Comparison of ENCODE assay signal across 10 cellular contexts in genomic region chr12:65826513-65827171, GRCh38. TPM values are rescaled to one million over a fixed set of nuclear protein-coding genes. Genes with fewer than 3 reads are reported as not detected.
DNase-seq lines count a peak whose midpoint lies in the region; ATAC-seq and TF ChIP-seq lines count a peak whose summit lies in the region.
"Had no signal": no experiment of that assay in that cellular context is flagged by ENCODE, and none has a peak within 500 bp of the region (broad histone marks: within the 10 kb centered on the region; RNA-seq: fewer than 3 reads in every experiment).

No MANE protein-coding gene starts in this region.

- peak overlapping the region; percentile 55 for H3K4me3 ChIP-seq in GM23338
- peak overlapping the region; percentile 78 for H3K4me3 ChIP-seq in SJCRH30
- H3K4me3 ChIP-seq in fibroblast of villous mesenchyme (ENCODE audit: low read depth, low read length), result peak overlapping the region; percentile 92
- peak overlapping the region; percentile 86 for H3K4me3 ChIP-seq in skeletal muscle cell (ENCODE audit: low read depth, low read length)

- peaks cover 53% of the 10 kb centered on the region for H3K79me2 ChIP-seq in GM23338 (replicated peaks; ENCODE audit: insufficient read depth)

- H3K36me3 Mint-ChIP-seq in GM23338 (ENCODE audit: low read depth), result peaks cover 23% of the 10 kb centered on the region

- ATAC-seq in GM23338, result no peak
- ATAC-seq in HG03159 (IDR thresholded peaks at IDR 0.05; ENCODE audit: unreplicated experiment), result no peak
- ATAC-seq in GM21825 (IDR thresholded peaks at IDR 0.05; ENCODE audit: unreplicated experiment), result no peak
- no peak for ATAC-seq in HG03457 (IDR thresholded peaks at IDR 0.05; ENCODE audit: unreplicated experiment)

- H3K4me1 ChIP-seq in GM23338 (ENCODE audit: insufficient read depth) (peaks cover 25% of the 10 kb centered on the region), SJCRH30 (peaks cover 16% of the 10 kb centered on the region)

- DNase-seq in GM23338 (ENCODE audit: low spot score) (peak; percentile 26), SJCRH30 (peak; percentile 55 to 72), fibroblast of villous mesenchyme (ENCODE audit: low read depth) (peak; percentile 72), skeletal muscle cell (ENCODE audit: low read depth) (no peak), NCI-H1417 (lab: John Stamatoyannopoulos, UW) (no peak)

- no peaks in the 10 kb centered on the region for H3K9me3 ChIP-seq in SJCRH30 (replicated peaks)
- H3K9me3 ChIP-seq: upper lobe of left lung had no signal

- no peaks in the 10 kb centered on the region for H4K20me1 ChIP-seq in GM23338 (replicated peaks; ENCODE audit: insufficient read depth)

- no peaks in the 10 kb centered on the region for H3F3A ChIP-seq in GM23338 (replicated peaks; ENCODE audit: low read depth)

- H3K9me3 Mint-ChIP-seq in GM23338, result no peaks in the 10 kb centered on the region

- no peaks in the 10 kb centered on the region for H3K9me2 ChIP-seq in GM23338 (ENCODE audit: insufficient read depth)

- H3K27ac ChIP-seq in GM23338 (ENCODE audit: low read depth) (peak overlapping the region; percentile 67; the same call in 1 of the 2 replicates), SJCRH30 (peak overlapping the region; percentile 97)
- H3K27ac ChIP-seq: upper lobe of left lung had no signal

- H3K4me3 Mint-ChIP-seq in GM23338, result peak overlapping the region; percentile 86

- H2AFZ ChIP-seq in GM23338, result no peak overlapping the region; the same call in 1 of the 2 replicates

- H3K27ac Mint-ChIP-seq in GM23338, result peak overlapping the region; percentile 90

- no peaks in the 10 kb centered on the region; the same call in 1 of the 2 replicates for H3K36me3 ChIP-seq in GM23338 (ENCODE audit: insufficient read depth)
- peaks cover 35% of the 10 kb centered on the region for H3K36me3 ChIP-seq in SJCRH30
- H3K36me3 ChIP-seq: upper lobe of left lung had no signal

- H3K27me3 ChIP-seq in GM23338 (ENCODE audit: insufficient read depth) (no peaks in the 10 kb centered on the region), SJCRH30 (no peaks in the 10 kb centered on the region)

- peaks cover 9% of the 10 kb centered on the region for H3K27me3 Mint-ChIP-seq in GM23338 (ENCODE audit: insufficient read depth, low read depth, poor library complexity)

- H3K4me2 ChIP-seq in GM23338, result peak overlapping the region; percentile 83

- TF ChIP-seq CTCF in GM23338 (conservative IDR thresholded peaks at IDR 0.05; ENCODE audit: low read depth in 2 of 2) (no peak), fibroblast of villous mesenchyme (IDR thresholded peaks at IDR 0.05; ENCODE audit: insufficient read depth, low read depth, low read length) (no peak)

- peaks cover 39% of the 10 kb centered on the region for H3K4me1 Mint-ChIP-seq in GM23338

TF ChIP-seq in GM23338, 12 proteins besides CTCF, POLR2A, EP300 and RAD21 (continues in another document):
- TF ChIP-seq ETS1 (IDR thresholded peaks at IDR 0.05) (no peak), CREB1 (CRISPR knock-in tag; IDR thresholded peaks at IDR 0.05; ENCODE audit: low read depth) (no peak), ZNF462 (CRISPR knock-in tag; IDR thresholded peaks at IDR 0.05) (no peak), EZH2 (IDR thresholded peaks at IDR 0.05; ENCODE audit: low read depth, unreplicated experiment) (no peak), STAT1 (IDR thresholded peaks at IDR 0.05; ENCODE audit: unreplicated experiment) (no peak), POLR2AphosphoS5 (IDR thresholded peaks at IDR 0.05; ENCODE audit: low read depth) (no peak), ZNF331 (CRISPR knock-in tag; IDR thresholded peaks at IDR 0.05; ENCODE audit: low read depth) (no peak), JUNB (IDR thresholded peaks at IDR 0.05; ENCODE audit: unreplicated experiment) (no peak), NANOG (IDR thresholded peaks at IDR 0.05; ENCODE audit: borderline replicate concordance) (no peak), EZH2phosphoT487 (IDR thresholded peaks at IDR 0.05; ENCODE audit: unreplicated experiment) (no peak)

RNA-seq across cellular contexts. Expression of gene HMGA2, which starts 2.4 kb away (rescaled TPM):
- 86.0 and 94.8 TPM in 2 replicates for total RNA-seq in GM23338 (2014; rRNA removed; shearing (Covaris generic))
- 43.9 and 50.4 TPM in 2 replicates for polyA plus RNA-seq in GM23338 (2016; fragmentation: Nextera tagmentation; extraction: Ambion mirVana)
- 86.6 and 87.9 TPM in 2 replicates for total RNA-seq in SJCRH30 (2014; rRNA removed; shearing (Covaris generic))
- total RNA-seq in fibroblast of villous mesenchyme, result 29.8 and 48.0 TPM in 2 replicates
- total RNA-seq: T-helper 2 cell treated with Interferon-gamma antibody and Interleukin-4, amounts not matched to agents 100 ng/mL and 5 ng/mL, for 36 hours had no signal

Comparison
In these comparisons a context has a peak if more than half of its experiments do, and no peak if none do; other contexts are left out.
1. DNase-seq: peak in GM23338 (single experiment), SJCRH30 (2 of 2) and fibroblast of villous mesenchyme (single experiment); none in skeletal muscle cell (single experiment) and NCI-H1417 (0 of 3).
2. Peak in every context shown above with its lines, with median percentiles within 50 percentile points of each other: H3K4me3 ChIP-seq.